8 cellular contexts compared by ENCODE assay signal in the genomic region with DNA sequence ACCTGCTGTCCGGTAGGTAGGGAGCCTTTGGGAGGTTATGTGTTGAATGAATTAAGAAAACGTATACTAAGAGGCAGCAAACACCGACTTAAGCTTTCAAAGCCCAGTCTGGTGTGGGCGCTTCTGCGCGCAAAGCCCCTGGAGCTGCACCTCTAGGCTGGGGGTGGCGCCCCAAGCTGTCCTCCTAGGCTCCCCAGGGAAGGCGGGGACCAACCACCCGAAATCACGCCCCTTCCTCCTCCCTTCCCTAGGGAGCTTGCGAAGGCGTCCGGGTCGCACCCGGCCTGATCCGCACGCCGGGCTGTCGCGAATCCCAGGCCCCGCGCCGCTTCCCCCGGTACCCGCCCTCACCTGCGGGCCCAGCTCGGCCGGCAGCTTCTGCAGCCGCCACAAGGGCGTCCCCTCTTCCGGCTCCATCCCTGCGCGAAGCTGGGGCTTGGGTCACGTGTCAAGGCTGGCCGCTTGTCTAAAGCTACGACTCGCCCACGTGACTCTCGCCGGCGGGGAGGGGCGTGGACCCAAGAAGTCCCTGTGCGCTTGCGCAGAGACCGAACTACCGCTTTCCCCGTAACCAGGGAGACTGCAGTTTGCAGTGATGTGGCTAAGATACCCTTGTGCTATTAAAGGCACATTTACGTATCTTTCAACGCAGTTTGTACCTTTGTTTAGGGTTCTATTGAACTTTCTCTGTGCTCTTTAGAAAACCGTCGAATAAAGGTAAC.
DNase-seq lines count a peak whose midpoint lies in the region; ATAC-seq and FAIRE-seq lines count a peak whose summit lies in the region.

A gene (minus strand): TSS at position 468 of the 722 bp plus-strand sequence. CDS start 51 bp downstream, at position 417.

- H4K20me1 ChIP-seq in BLaER1 treated with 17β-estradiol and CSF1 and Interleukin-3, amounts not matched to agents 10 nM and 100 nM: no peaks in the 10 kb centered on the region

- H3K4me2 ChIP-seq in BLaER1 treated with 17β-estradiol and CSF1 and Interleukin-3, amounts not matched to agents 10 nM and 100 nM: peak within 1 kb of the TSS; percentile 80 to 95 (median 91)

- DNase-seq in GM19240 (ENCODE audit: insufficient read length, low spot score): peak; percentile 78
- peak; percentile 63 for DNase-seq in NCI-H524 treated with DMSO at 0.1 percent for 48 hours (lab: John Stamatoyannopoulos, UW)
- DNase-seq in activated CD4-positive, alpha-beta T cell treated with anti-CD3 and anti-CD28 coated beads for 4 hours: peak; percentile 97
- DNase-seq in kidney glomerular epithelial cell (lab: John Stamatoyannopoulos, UW): peak; percentile 93
- DNase-seq in stimulated activated CD4-positive, alpha-beta T cell treated with anti-CD3 and anti-CD28 coated beads, Interleukin-1b, Interleukin-23, amount 100 ng/mL, for 1 hour (ENCODE audit: low read depth in 2 of 2): peak; percentile 93 to 95

- peak within 1 kb of the TSS; percentile 71 to 92 (median 86) for H3K27ac ChIP-seq in BLaER1 treated with 17β-estradiol and CSF1 and Interleukin-3, amounts not matched to agents 10 nM and 100 nM

- H3K9ac ChIP-seq in BLaER1 treated with 17β-estradiol and CSF1 and Interleukin-3, amounts not matched to agents 10 nM and 100 nM: peak within 1 kb of the TSS; percentile 81 to 90 (median 84)

- peak; percentile 18 for FAIRE-seq in colon (lab: Jason Lieb, UNC)

- H3K9me3 ChIP-seq in BLaER1 treated with 17β-estradiol and CSF1 and Interleukin-3, amounts not matched to agents 10 nM and 100 nM (replicated peaks in 1 of 11): no peaks in the 10 kb centered on the region

- ATAC-seq in HG03460 (IDR thresholded peaks at IDR 0.05; ENCODE audit: unreplicated experiment): peak; percentile 82

- H3K4me1 ChIP-seq in BLaER1 treated with 17β-estradiol and CSF1 and Interleukin-3, amounts not matched to agents 10 nM and 100 nM: peaks cover 26 to 34% (median 30%) of the 10 kb centered on the region in 10 experiments

- no peaks in the 10 kb centered on the region for H3K27me3 ChIP-seq in BLaER1 treated with 17β-estradiol and CSF1 and Interleukin-3, amounts not matched to agents 10 nM and 100 nM

- H3K36me3 ChIP-seq in BLaER1 treated with 17β-estradiol and CSF1 and Interleukin-3, amounts not matched to agents 10 nM and 100 nM: peaks cover 0 to 17% (median 6%) of the 10 kb centered on the region in 11 experiments; a peak in 11 of 22 replicates

- peak within 1 kb of the TSS; percentile 73 to 91 (median 80) for H3K4me3 ChIP-seq in BLaER1 treated with 17β-estradiol and CSF1 and Interleukin-3, amounts not matched to agents 10 nM and 100 nM

Comparison
In these comparisons a context has a peak if more than half of its experiments do, and no peak if none do; other contexts are left out.
1. Peak in every context shown above with its lines: DNase-seq, ATAC-seq, H3K4me3 ChIP-seq and H3K27ac ChIP-seq.